ENCODE assay signal across 25 cellular contexts in the genomic region with DNA sequence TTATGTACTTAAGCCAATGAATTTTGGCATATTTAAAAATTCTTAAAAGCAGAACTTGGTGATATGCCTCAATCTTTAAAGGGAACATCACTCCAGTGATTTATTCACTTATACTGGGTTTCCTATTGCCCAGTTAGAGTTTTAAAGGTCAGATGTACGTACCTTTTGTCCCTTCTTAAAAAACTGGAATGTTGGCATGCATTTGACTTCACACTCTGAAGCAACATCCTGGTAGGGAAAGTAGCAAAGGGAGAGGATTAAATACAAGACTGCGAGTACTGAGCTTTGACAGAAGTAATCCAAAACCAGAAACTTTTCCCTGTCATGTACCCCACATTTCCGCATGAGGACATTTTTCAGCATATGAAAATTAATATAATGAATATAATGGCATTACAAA. TPM values are rescaled to one million over a fixed set of nuclear protein-coding genes. Genes with fewer than 3 reads are reported as not detected.
DNase-seq lines count a peak whose midpoint lies in the region; ATAC-seq, FAIRE-seq and TF ChIP-seq lines count a peak whose summit lies in the region.
"Had no signal": no experiment of that assay in that cellular context is flagged by ENCODE, and none has a peak within 500 bp of the region (broad histone marks: within the 10 kb centered on the region; RNA-seq: fewer than 3 reads in every experiment).

No MANE protein-coding gene starts in this region.

- no peaks in the 10 kb centered on the region for H4K20me1 ChIP-seq in endothelial cell of umbilical vein (replicated peaks; ENCODE audit: control insufficient read depth, extremely low read depth, insufficient read depth, low read length)

- H2BK5ac ChIP-seq in mesenchymal stem cell (ENCODE audit: low read depth, low read length, poor library complexity, severe bottlenecking) = no peak overlapping the region

- intact Hi-C loops in activated CD8-positive, alpha-beta T cell treated with anti-CD3 and anti-CD28 coated beads for 36 hours (cut with micrococcal nuclease) = no loop called here
- intact Hi-C loops in endothelial cell of umbilical vein (cut with micrococcal nuclease) = no loop called here

- H3K36me3 ChIP-seq in endothelial cell of umbilical vein (ENCODE audit: control insufficient read depth in 2 of 2, extremely low read depth in 1 of 2, insufficient read depth in 2 of 2, low read length in 2 of 2) = peaks cover 4 to 6% of the 10 kb centered on the region in 2 experiments
- peaks cover 9 to 87% of the 10 kb centered on the region in 2 experiments for H3K36me3 ChIP-seq in mesenchymal stem cell (ENCODE audit: control insufficient read depth in 1 of 2, insufficient read depth in 2 of 2, low read depth in 1 of 2, low read length in 2 of 2)

- peaks cover 39% of the 10 kb centered on the region for H3K36me3 Mint-ChIP-seq in activated CD8-positive, alpha-beta T cell treated with anti-CD3 and anti-CD28 coated beads, Interleukin-2, amount 10 ng/mL, durations not matched to agents 7 days and 5 days (ENCODE audit: low read depth)
- H3K36me3 Mint-ChIP-seq in activated CD8-positive, alpha-beta T cell treated with anti-CD3 and anti-CD28 coated beads for 36 hours (ENCODE audit: low read depth) = peaks cover 49% of the 10 kb centered on the region

- H3K23ac ChIP-seq in mesenchymal stem cell (ENCODE audit: low read length in 2 of 2) = no peak overlapping the region

- CTCF ChIA-PET in activated CD8-positive, alpha-beta T cell treated with anti-CD3 and anti-CD28 coated beads, Interleukin-2, amount 10 ng/mL, durations not matched to agents 7 days and 5 days (lab: Charles Lee) = no interaction called here
- CTCF ChIA-PET in activated CD8-positive, alpha-beta T cell treated with anti-CD3 and anti-CD28 coated beads for 36 hours (lab: Charles Lee) = no interaction called here
- CTCF ChIA-PET in endothelial cell of umbilical vein (lab: Charles Lee) = no interaction called here

- H3K27me3 ChIP-seq in endothelial cell of umbilical vein (ENCODE audit: control insufficient read depth in 2 of 2, insufficient read depth in 2 of 2, low read length in 2 of 2) (no peaks in the 10 kb centered on the region), mesenchymal stem cell (ENCODE audit: control insufficient read depth in 1 of 2, insufficient read depth in 1 of 2, low read length in 2 of 2) (no peaks in the 10 kb centered on the region)
- H3K27me3 ChIP-seq: BE2C; BLaER1 treated with 17β-estradiol and CSF1 and Interleukin-3, amounts not matched to agents 10 nM and 100 nM had no signal

- peaks cover 11% of the 10 kb centered on the region for H3K79me1 ChIP-seq in mesenchymal stem cell (replicated peaks; ENCODE audit: low read length, poor library complexity, severe bottlenecking)

- no peak overlapping the region for H3K4me3 Mint-ChIP-seq in activated CD8-positive, alpha-beta T cell treated with anti-CD3 and anti-CD28 coated beads, Interleukin-2, amount 10 ng/mL, durations not matched to agents 7 days and 5 days
- H3K4me3 Mint-ChIP-seq in activated CD8-positive, alpha-beta T cell treated with anti-CD3 and anti-CD28 coated beads for 36 hours = no peak overlapping the region
- H3K4me3 Mint-ChIP-seq: CD14-positive monocyte; CD4-positive, alpha-beta T cell; CD8-positive, alpha-beta memory T cell had no signal

- no peak overlapping the region for H4K91ac ChIP-seq in mesenchymal stem cell (ENCODE audit: low read length)

- WGBS in mesenchymal stem cell = 90% methylated on average over 1 of the region's 3 CpGs

- FAIRE-seq in endothelial cell of umbilical vein (lab: Jason Lieb, UNC) (peak; percentile 26), HTR-8/SVneo (lab: Jason Lieb, UNC) (no peak)
- FAIRE-seq: D721Med, GM12878, GM19239, H1 had no signal

- H3K79me2 ChIP-seq in endothelial cell of umbilical vein (ENCODE audit: control insufficient read depth, insufficient read depth, low read length) = peaks cover 20% of the 10 kb centered on the region

- H3K9me3 Mint-ChIP-seq in activated CD8-positive, alpha-beta T cell treated with anti-CD3 and anti-CD28 coated beads, Interleukin-2, amount 10 ng/mL, durations not matched to agents 7 days and 5 days (ENCODE audit: insufficient read depth) = no peaks in the 10 kb centered on the region
- H3K9me3 Mint-ChIP-seq in activated CD8-positive, alpha-beta T cell treated with anti-CD3 and anti-CD28 coated beads for 36 hours = no peaks in the 10 kb centered on the region
- H3K9me3 Mint-ChIP-seq: CD14-positive monocyte; CD4-positive, alpha-beta T cell; CD8-positive, alpha-beta memory T cell had no signal

- DNase-seq in activated CD8-positive, alpha-beta T cell treated with anti-CD3 and anti-CD28 coated beads, Interleukin-2, amount 10 ng/mL, durations not matched to agents 7 days and 5 days = peak; percentile 4
- no peak for DNase-seq in activated CD8-positive, alpha-beta T cell treated with anti-CD3 and anti-CD28 coated beads for 36 hours
- DNase-seq in MV-4-11 (lab: John Stamatoyannopoulos, UW) (peak; percentile 22), endothelial cell of umbilical vein (ENCODE audit: low read depth, low spot score) (no peak), mesenchymal stem cell (peak; percentile 1), mucosa of gallbladder (ENCODE audit: low spot score) (no peak), HTR-8/SVneo (ENCODE audit: insufficient read length, low spot score) (no peak)
- DNase-seq: AML-193; BE2C; CD4-positive, alpha-beta T cell; CD8-positive, alpha-beta memory T cell; DMS 273 treated with DMSO at 0.1 percent for 48 hours; DMS79; EL; GDM1; GM23248; H7; HCEC 1CT had no signal

- no peak for ATAC-seq in activated CD8-positive, alpha-beta T cell treated with anti-CD3 and anti-CD28 coated beads, Interleukin-2, amount 10 ng/mL, durations not matched to agents 7 days and 5 days
- no peak for ATAC-seq in activated CD8-positive, alpha-beta T cell treated with anti-CD3 and anti-CD28 coated beads for 36 hours
- ATAC-seq: GM12878 had no signal

- H3K4me3 ChIP-seq in endothelial cell of umbilical vein (replicated peaks in 1 of 3; ENCODE audit: insufficient read depth in 1 of 3, low read depth in 1 of 3, low read length in 3 of 3) (no peak overlapping the region), mesenchymal stem cell (ENCODE audit: insufficient read depth in 1 of 2, low read depth in 1 of 2, low read length in 2 of 2) (no peak overlapping the region)
- H3K4me3 ChIP-seq: BLaER1 treated with 17β-estradiol and CSF1 and Interleukin-3, amounts not matched to agents 10 nM and 100 nM; GM12878; GM23248 had no signal

- dilution Hi-C loops in endothelial cell of umbilical vein (cut with MboI; ENCODE audit: extremely low pct_ligation_motif_present, low sequenced_read_pairs) = no loop called here

- no peak overlapping the region for H3K27ac ChIP-seq in endothelial cell of umbilical vein (ENCODE audit: insufficient read depth, low read depth, low read length)
- no peak overlapping the region for H3K27ac ChIP-seq in mesenchymal stem cell (ENCODE audit: low read length, poor library complexity, severe bottlenecking)
- H3K27ac ChIP-seq: 22Rv1; BLaER1 treated with 17β-estradiol and CSF1 and Interleukin-3, amounts not matched to agents 10 nM and 100 nM; GM23248 had no signal

- H3K4me2 ChIP-seq in endothelial cell of umbilical vein (ENCODE audit: insufficient read depth, low read length) (no peak overlapping the region), mesenchymal stem cell (ENCODE audit: low read length, poor library complexity, severe bottlenecking) (no peak overlapping the region)
- H3K4me2 ChIP-seq: BLaER1 treated with 17β-estradiol and CSF1 and Interleukin-3, amounts not matched to agents 10 nM and 100 nM had no signal

- H3K4ac ChIP-seq in mesenchymal stem cell (ENCODE audit: low read depth in 1 of 2, low read length in 2 of 2) = no peak overlapping the region

- no peak for TF ChIP-seq POLR2A in endothelial cell of umbilical vein (IDR thresholded peaks at IDR 0.05; ENCODE audit: low read depth, low read length)

- no peak overlapping the region for H2AK5ac ChIP-seq in mesenchymal stem cell (ENCODE audit: low read length, severe bottlenecking)

- H2AFZ ChIP-seq in endothelial cell of umbilical vein (ENCODE audit: low read depth, low read length) (no peak overlapping the region), mesenchymal stem cell (ENCODE audit: low read depth, low read length) (no peak overlapping the region)
- H2AFZ ChIP-seq: GM23248 had no signal

- H3K4me1 ChIP-seq in endothelial cell of umbilical vein (ENCODE audit: control insufficient read depth, extremely low read depth, insufficient read depth, low read length) (no peaks in the 10 kb centered on the region), mesenchymal stem cell (ENCODE audit: control insufficient read depth, insufficient read depth, low read depth, low read length) (no peaks in the 10 kb centered on the region)
- H3K4me1 ChIP-seq: BE2C; BLaER1 treated with 17β-estradiol and CSF1 and Interleukin-3, amounts not matched to agents 10 nM and 100 nM had no signal

- POLR2A ChIA-PET in activated CD8-positive, alpha-beta T cell treated with anti-CD3 and anti-CD28 coated beads, Interleukin-2, amount 10 ng/mL, durations not matched to agents 7 days and 5 days (lab: Charles Lee) = no interaction called here
- POLR2A ChIA-PET in activated CD8-positive, alpha-beta T cell treated with anti-CD3 and anti-CD28 coated beads for 36 hours (lab: Charles Lee) = no interaction called here
- POLR2A ChIA-PET in endothelial cell of umbilical vein (lab: Charles Lee) = no interaction called here

- no peak overlapping the region for H3K27ac Mint-ChIP-seq in activated CD8-positive, alpha-beta T cell treated with anti-CD3 and anti-CD28 coated beads, Interleukin-2, amount 10 ng/mL, durations not matched to agents 7 days and 5 days
- H3K27ac Mint-ChIP-seq in activated CD8-positive, alpha-beta T cell treated with anti-CD3 and anti-CD28 coated beads for 36 hours = no peak overlapping the region
- H3K27ac Mint-ChIP-seq: CD14-positive monocyte; CD4-positive, alpha-beta T cell; CD8-positive, alpha-beta memory T cell had no signal

- H3K9ac ChIP-seq in endothelial cell of umbilical vein (replicated peaks; ENCODE audit: extremely low read depth, insufficient read depth, low read length) = no peak overlapping the region
- no peak overlapping the region for H3K9ac ChIP-seq in mesenchymal stem cell (ENCODE audit: low read length)
- H3K9ac ChIP-seq: BLaER1 treated with 17β-estradiol and CSF1 and Interleukin-3, amounts not matched to agents 10 nM and 100 nM; GM23248 had no signal

- no peak overlapping the region for H4K8ac ChIP-seq in mesenchymal stem cell (ENCODE audit: low read length)

- H3K9me3 ChIP-seq in endothelial cell of umbilical vein (replicated peaks; ENCODE audit: control insufficient read depth, insufficient read depth, low read length) (no peaks in the 10 kb centered on the region), mesenchymal stem cell (ENCODE audit: control insufficient read depth, low read length) (no peaks in the 10 kb centered on the region)
- H3K9me3 ChIP-seq: BE2C; BLaER1 treated with 17β-estradiol and CSF1 and Interleukin-3, amounts not matched to agents 10 nM and 100 nM had no signal

- TF ChIP-seq CTCF in activated CD8-positive, alpha-beta T cell treated with anti-CD3 and anti-CD28 coated beads for 36 hours (IDR thresholded peaks at IDR 0.05) = no peak
- no peak for TF ChIP-seq CTCF in endothelial cell of umbilical vein (IDR thresholded peaks at IDR 0.05; ENCODE audit: extremely low read depth in 1 of 2, insufficient read depth in 1 of 2, low read depth in 1 of 2, low read length in 2 of 2)

- no peaks in the 10 kb centered on the region for H3K27me3 Mint-ChIP-seq in activated CD8-positive, alpha-beta T cell treated with anti-CD3 and anti-CD28 coated beads, Interleukin-2, amount 10 ng/mL, durations not matched to agents 7 days and 5 days (ENCODE audit: low read depth)
- no peaks in the 10 kb centered on the region for H3K27me3 Mint-ChIP-seq in activated CD8-positive, alpha-beta T cell treated with anti-CD3 and anti-CD28 coated beads for 36 hours
- H3K27me3 Mint-ChIP-seq: CD4-positive, alpha-beta T cell; CD8-positive, alpha-beta memory T cell had no signal

- H3K9me1 ChIP-seq in endothelial cell of umbilical vein (replicated peaks; ENCODE audit: control insufficient read depth, extremely low read depth, insufficient read depth, low read length) = no peaks in the 10 kb centered on the region

- no TSS peak for BruUV-seq in endothelial cell of umbilical vein (replicated peaks; lab: Mats Ljungman, UMichigan)

- H3K18ac ChIP-seq in mesenchymal stem cell (ENCODE audit: low read depth in 1 of 2, low read length in 2 of 2) = no peak overlapping the region

- no peak overlapping the region for H2BK120ac ChIP-seq in mesenchymal stem cell (ENCODE audit: low read depth, low read length)

- no peak overlapping the region for H2BK15ac ChIP-seq in mesenchymal stem cell (ENCODE audit: low read depth, poor library complexity, severe bottlenecking)

- H2BK12ac ChIP-seq in mesenchymal stem cell (ENCODE audit: low read length in 2 of 2) = no peak overlapping the region

- peaks cover 3% of the 10 kb centered on the region for H3K4me1 Mint-ChIP-seq in activated CD8-positive, alpha-beta T cell treated with anti-CD3 and anti-CD28 coated beads, Interleukin-2, amount 10 ng/mL, durations not matched to agents 7 days and 5 days (ENCODE audit: low read depth)
- H3K4me1 Mint-ChIP-seq in activated CD8-positive, alpha-beta T cell treated with anti-CD3 and anti-CD28 coated beads for 36 hours (ENCODE audit: low read depth) = peaks cover 5% of the 10 kb centered on the region
- H3K4me1 Mint-ChIP-seq: CD14-positive monocyte had no signal

- no peak overlapping the region for H3K14ac ChIP-seq in mesenchymal stem cell (ENCODE audit: low read length in 2 of 2)

RNA-seq across cellular contexts. Expression of a gene that starts 11.7 kb away (rescaled TPM):
- 100 to 1,000 TPM; 251 to 256 TPM for total RNA-seq in activated CD8-positive, alpha-beta T cell treated with anti-CD3 and anti-CD28 coated beads, Interleukin-2, amount 10 ng/mL, durations not matched to agents 7 days and 5 days
- 100 to 1,000 TPM; 398 to 407 TPM for total RNA-seq in activated CD8-positive, alpha-beta T cell treated with anti-CD3 and anti-CD28 coated beads for 36 hours
- total RNA-seq in endothelial cell of umbilical vein (280 and 286 TPM in 2 replicates), mucosa of gallbladder (158 TPM)
- 286 and 373 TPM in 2 replicates for polyA plus RNA-seq in endothelial cell of umbilical vein
- 308 and 389 TPM in 2 replicates for polyA plus RNA-seq in endothelial cell of umbilical vein (2011; cell fraction: cytosol; rRNA removed)
- polyA plus RNA-seq in endothelial cell of umbilical vein (2011; cell fraction: nucleus; rRNA removed) = 89.3 and 113 TPM in 2 replicates
- polyA plus RNA-seq in endothelial cell of umbilical vein (2012) = 403 and 514 TPM in 2 replicates
- 87.7 and 95.7 TPM in 2 replicates for polyA minus RNA-seq in endothelial cell of umbilical vein
- 98.5 TPM for polyA minus RNA-seq in endothelial cell of umbilical vein (2011; cell fraction: cytosol; rRNA and poly(A)+ RNA removed)
- polyA minus RNA-seq in endothelial cell of umbilical vein (2011; cell fraction: nucleus; rRNA and poly(A)+ RNA removed) = 15.2 and 18.1 TPM in 2 replicates
- 709 TPM for polyA plus RNA-seq in mesenchymal stem cell (2013, experiment 1 of 2)
- polyA plus RNA-seq in mesenchymal stem cell (2013, experiment 2 of 2) = 737 TPM

RNA-seq across cellular contexts. Expression of a gene that starts 36.7 kb away (rescaled TPM):
- total RNA-seq in activated CD8-positive, alpha-beta T cell treated with anti-CD3 and anti-CD28 coated beads, Interleukin-2, amount 10 ng/mL, durations not matched to agents 7 days and 5 days = not detected
- total RNA-seq in activated CD8-positive, alpha-beta T cell treated with anti-CD3 and anti-CD28 coated beads for 36 hours = not detected
- total RNA-seq in endothelial cell of umbilical vein (not detected in 2 replicates), mucosa of gallbladder (44.4 TPM)
- not detected in 2 replicates for polyA plus RNA-seq in endothelial cell of umbilical vein
- not detected in 2 replicates for polyA plus RNA-seq in endothelial cell of umbilical vein (2011; cell fraction: cytosol; rRNA removed)
- not detected in 2 replicates for polyA plus RNA-seq in endothelial cell of umbilical vein (2011; cell fraction: nucleus; rRNA removed)
- 0.10 and 0.15 TPM in 2 replicates for polyA plus RNA-seq in endothelial cell of umbilical vein (2012)
- not detected in 2 replicates for polyA minus RNA-seq in endothelial cell of umbilical vein
- polyA minus RNA-seq in endothelial cell of umbilical vein (2011; cell fraction: cytosol; rRNA and poly(A)+ RNA removed) = not detected
- polyA minus RNA-seq in endothelial cell of umbilical vein (2011; cell fraction: nucleus; rRNA and poly(A)+ RNA removed) = not detected in 2 replicates
- polyA plus RNA-seq in mesenchymal stem cell (2013, experiment 1 of 2) = not detected
- polyA plus RNA-seq in mesenchymal stem cell (2013, experiment 2 of 2) = not detected
- total RNA-seq: CD4-positive, alpha-beta T cell; CD8-positive, alpha-beta memory T cell; GM12878; GM23248; H1; H7 had no signal
- polyA plus RNA-seq: CD14-positive monocyte; CD8-positive, alpha-beta memory T cell; GM23248; H1 had no signal

Comparison
In these comparisons a context has a peak if more than half of its experiments do, and no peak if none do; other contexts are left out.
1. DNase-seq: peak in activated CD8-positive, alpha-beta T cell treated with anti-CD3 and anti-CD28 coated beads, Interleukin-2, amount 10 ng/mL, durations not matched to agents 7 days and 5 days (single experiment), MV-4-11 (single experiment) and mesenchymal stem cell (single experiment); none in activated CD8-positive, alpha-beta T cell treated with anti-CD3 and anti-CD28 coated beads for 36 hours (single experiment), endothelial cell of umbilical vein (single experiment), mucosa of gallbladder (single experiment) and HTR-8/SVneo (single experiment).
2. RNA of a gene that starts 36.7 kb away (total RNA-seq): 44.4 TPM in mucosa of gallbladder (single experiment); not detected in activated CD8-positive, alpha-beta T cell treated with anti-CD3 and anti-CD28 coated beads for 36 hours, not detected in activated CD8-positive, alpha-beta T cell treated with anti-CD3 and anti-CD28 coated beads, Interleukin-2, amount 10 ng/mL, durations not matched to agents 7 days and 5 days and not detected in endothelial cell of umbilical vein; every median in the first group is over 10 times any median in the second.